ENCODE assay signal across 17 cellular contexts in genomic region chr10:35916791-35917190, GRCh38.
A peak's percentile ranks its signal among the peaks of the same experiment; 100 is the strongest.
DNase-seq lines count a peak whose midpoint lies in the region; ATAC-seq and TF ChIP-seq lines count a peak whose summit lies in the region.
"Had no signal": no experiment of that assay in that cellular context is flagged by ENCODE, and none has a peak within 500 bp of the region (broad histone marks: within the 10 kb centered on the region; RNA-seq: fewer than 3 reads in every experiment).

No MANE protein-coding gene starts in this region.

- POLR2A ChIA-PET in Caco-2 (lab: Charles Lee) = no interaction called here

- no peaks in the 10 kb centered on the region for H3K36me3 ChIP-seq in cardiac muscle cell
- H3K36me3 ChIP-seq in upper lobe of right lung = no peaks in the 10 kb centered on the region
- no peaks in the 10 kb centered on the region for H3K36me3 ChIP-seq in esophagus squamous epithelium
- H3K36me3 ChIP-seq in Caco-2 (ENCODE audit: control insufficient read depth, insufficient read depth, low read length) = no peaks in the 10 kb centered on the region
- H3K36me3 ChIP-seq: colonic mucosa, spleen had no signal

- no peak overlapping the region for H3K4me3 ChIP-seq in cardiac muscle cell
- H3K4me3 ChIP-seq in upper lobe of right lung = no peak overlapping the region
- H3K4me3 ChIP-seq in esophagus squamous epithelium = no peak overlapping the region
- H3K4me3 ChIP-seq in Caco-2 (ENCODE audit: low read depth, low read length) = no peak overlapping the region
- H3K4me3 ChIP-seq: colonic mucosa, spleen had no signal

- no peak overlapping the region for H3K4me3 Mint-ChIP-seq in Caco-2 (ENCODE audit: unreplicated experiment)
- H3K4me3 Mint-ChIP-seq: CD8-positive, alpha-beta memory T cell had no signal

- peak; percentile 51 for TF ChIP-seq CTCF in cardiac muscle cell (IDR thresholded peaks at IDR 0.05; ENCODE audit: low read depth, low read length)
- TF ChIP-seq CTCF in upper lobe of right lung (IDR thresholded peaks at IDR 0.05) = no peak
- TF ChIP-seq CTCF in esophagus squamous epithelium (IDR thresholded peaks at IDR 0.05) = no peak
- TF ChIP-seq CTCF in Caco-2 (IDR thresholded peaks at IDR 0.05; ENCODE audit: insufficient read depth in 1 of 2, low read depth in 1 of 2, low read length in 1 of 2, severe bottlenecking in 1 of 2, unreplicated experiment in 1 of 2) = peak in 1 of 2 experiments; percentile 27

- TF ChIP-seq POLR2A in esophagus squamous epithelium (IDR thresholded peaks at IDR 0.05) = no peak

- BruUV-seq in Caco-2 (replicated peaks; lab: Mats Ljungman, UMichigan) = no TSS peak

- DNase-seq in Right ventricle myocardium superior (no peak), cardiac septum (ENCODE audit: low spot score) (no peak), cardiac muscle cell (ENCODE audit: low read depth in 1 of 2, low spot score in 1 of 2) (peak in 1 of 2 donors; percentile 58), upper lobe of right lung (no peak), esophagus squamous epithelium (lab: John Stamatoyannopoulos, UW) (no peak), NCI-H2171 (lab: John Stamatoyannopoulos, UW) (no peak), Caco-2 (no peak)
- DNase-seq: activated CD8-positive, alpha-beta memory T cell treated with anti-CD3 and anti-CD28 coated beads for 24 hours; amniotic stem cell; CD8-positive, alpha-beta memory T cell; colonic mucosa; NCI-H1417; NCI-H226; spleen; stimulated activated naive CD4-positive, alpha-beta T cell had no signal

- H3K27ac Mint-ChIP-seq in Caco-2 (ENCODE audit: unreplicated experiment) = no peak overlapping the region
- H3K27ac Mint-ChIP-seq: CD8-positive, alpha-beta memory T cell had no signal

- intact Hi-C loops in Right ventricle myocardium superior (cut with DNase I) = no loop called here
- intact Hi-C loops in cardiac septum (cut with DNase I) = loop anchor here (10.0 kb wide), 1 partner anchor 272 kb away; the partner anchor contains the start of gene FZD8
- intact Hi-C loops in upper lobe of right lung (cut with DNase I) = no loop called here
- intact Hi-C loops in esophagus squamous epithelium (cut with DNase I) = no loop called here
- intact Hi-C loops in Caco-2 (cut with micrococcal nuclease; ENCODE audit: unreplicated experiment) = loop anchor here (1.0 to 5.0 kb wide), 2 partner anchors 281 to 861 kb away; no protein-coding TSS in a partner anchor

- no peaks in the 10 kb centered on the region for H3K4me1 Mint-ChIP-seq in Caco-2 (ENCODE audit: low read depth, unreplicated experiment)
- H3K4me1 Mint-ChIP-seq: CD8-positive, alpha-beta memory T cell had no signal

- no peaks in the 10 kb centered on the region for H3K36me3 Mint-ChIP-seq in Caco-2 (ENCODE audit: insufficient read depth, unreplicated experiment)
- H3K36me3 Mint-ChIP-seq: CD8-positive, alpha-beta memory T cell had no signal

- 87 to 92% methylated on average over 4 of the region's 4 CpGs for WGBS in esophagus squamous epithelium, 2 donors

- no peaks in the 10 kb centered on the region for H3K9me3 Mint-ChIP-seq in Caco-2 (ENCODE audit: unreplicated experiment)

- H3K9me3 ChIP-seq in cardiac muscle cell (ENCODE audit: low read depth) = no peaks in the 10 kb centered on the region
- H3K9me3 ChIP-seq in upper lobe of right lung = no peaks in the 10 kb centered on the region
- H3K9me3 ChIP-seq in esophagus squamous epithelium = no peaks in the 10 kb centered on the region
- no peaks in the 10 kb centered on the region for H3K9me3 ChIP-seq in Caco-2
- H3K9me3 ChIP-seq: colonic mucosa, spleen had no signal

- ATAC-seq in Right ventricle myocardium superior (ENCODE audit: poor library complexity) (peak; percentile 76), SK-N-SH treated with all-trans-retinoic acid at 6 μM for 48 hours (peak; percentile 44; the same call in 1 of the 3 replicates), upper lobe of right lung (peak; percentile 42)

- H3K27me3 ChIP-seq in cardiac muscle cell (no peaks in the 10 kb centered on the region), upper lobe of right lung (no peaks in the 10 kb centered on the region), esophagus squamous epithelium (no peaks in the 10 kb centered on the region), Caco-2 (replicated peaks; ENCODE audit: control insufficient read depth, insufficient read depth, low read length) (no peaks in the 10 kb centered on the region)
- H3K27me3 ChIP-seq: colonic mucosa, spleen had no signal

- H3K27ac ChIP-seq in cardiac muscle cell (no peak overlapping the region), upper lobe of right lung (no peak overlapping the region), esophagus squamous epithelium (no peak overlapping the region)
- H3K27ac ChIP-seq: colonic mucosa, KMS-11, spleen had no signal

- H3K27me3 Mint-ChIP-seq in Caco-2 (ENCODE audit: insufficient read depth, unreplicated experiment) = peaks cover 14% of the 10 kb centered on the region

- CTCF ChIA-PET in Caco-2 (lab: Charles Lee) = interaction anchor here (0.7 to 1.2 kb wide), 3 partner anchors 14 to 304 kb away, joined by 3 to 9 read pairs (median 3); no protein-coding TSS in a partner anchor

- H3K4me1 ChIP-seq in cardiac muscle cell (ENCODE audit: low read depth) (peaks cover 16% of the 10 kb centered on the region), upper lobe of right lung (peaks cover 10% of the 10 kb centered on the region), esophagus squamous epithelium (peaks cover 0 to 8% (median 0%) of the 10 kb centered on the region in 3 donors), Caco-2 (no peaks in the 10 kb centered on the region)
- H3K4me1 ChIP-seq: colonic mucosa, spleen had no signal

TF ChIP-seq in SK-N-SH treated with all-trans-retinoic acid at 6 μM for 48 hours, 23 proteins besides CTCF, POLR2A, EP300 and RAD21:
- TF ChIP-seq ISL1 (CRISPR knock-in tag; IDR thresholded peaks at IDR 0.05) (no peak), GLIS3 (CRISPR knock-in tag; IDR thresholded peaks at IDR 0.05) (no peak), ZNF70 (CRISPR knock-in tag; IDR thresholded peaks at IDR 0.05) (no peak), TOX (CRISPR knock-in tag; IDR thresholded peaks at IDR 0.05; ENCODE audit: borderline replicate concordance) (no peak), PPARA (CRISPR knock-in tag; IDR thresholded peaks at IDR 0.05; ENCODE audit: borderline replicate concordance) (no peak), OSR1 (CRISPR knock-in tag; IDR thresholded peaks at IDR 0.05) (no peak), ESRRG (CRISPR knock-in tag; IDR thresholded peaks at IDR 0.05) (no peak), TSHZ2 (CRISPR knock-in tag; IDR thresholded peaks at IDR 0.05) (no peak), TCF4 (CRISPR knock-in tag; IDR thresholded peaks at IDR 0.05; ENCODE audit: borderline replicate concordance) (no peak)
- TF ChIP-seq, protein P1, sequence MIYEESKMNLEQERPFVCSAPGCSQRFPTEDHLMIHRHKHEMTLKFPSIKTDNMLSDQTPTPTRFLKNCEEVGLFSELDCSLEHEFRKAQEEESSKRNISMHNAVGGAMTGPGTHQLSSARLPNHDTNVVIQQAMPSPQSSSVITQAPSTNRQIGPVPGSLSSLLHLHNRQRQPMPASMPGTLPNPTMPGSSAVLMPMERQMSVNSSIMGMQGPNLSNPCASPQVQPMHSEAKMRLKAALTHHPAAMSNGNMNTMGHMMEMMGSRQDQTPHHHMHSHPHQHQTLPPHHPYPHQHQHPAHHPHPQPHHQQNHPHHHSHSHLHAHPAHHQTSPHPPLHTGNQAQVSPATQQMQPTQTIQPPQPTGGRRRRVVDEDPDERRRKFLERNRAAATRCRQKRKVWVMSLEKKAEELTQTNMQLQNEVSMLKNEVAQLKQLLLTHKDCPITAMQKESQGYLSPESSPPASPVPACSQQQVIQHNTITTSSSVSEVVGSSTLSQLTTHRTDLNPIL (CRISPR knock-in tag; IDR thresholded peaks at IDR 0.05; ENCODE audit: low read depth) = no peak
- TF ChIP-seq, protein P2, sequence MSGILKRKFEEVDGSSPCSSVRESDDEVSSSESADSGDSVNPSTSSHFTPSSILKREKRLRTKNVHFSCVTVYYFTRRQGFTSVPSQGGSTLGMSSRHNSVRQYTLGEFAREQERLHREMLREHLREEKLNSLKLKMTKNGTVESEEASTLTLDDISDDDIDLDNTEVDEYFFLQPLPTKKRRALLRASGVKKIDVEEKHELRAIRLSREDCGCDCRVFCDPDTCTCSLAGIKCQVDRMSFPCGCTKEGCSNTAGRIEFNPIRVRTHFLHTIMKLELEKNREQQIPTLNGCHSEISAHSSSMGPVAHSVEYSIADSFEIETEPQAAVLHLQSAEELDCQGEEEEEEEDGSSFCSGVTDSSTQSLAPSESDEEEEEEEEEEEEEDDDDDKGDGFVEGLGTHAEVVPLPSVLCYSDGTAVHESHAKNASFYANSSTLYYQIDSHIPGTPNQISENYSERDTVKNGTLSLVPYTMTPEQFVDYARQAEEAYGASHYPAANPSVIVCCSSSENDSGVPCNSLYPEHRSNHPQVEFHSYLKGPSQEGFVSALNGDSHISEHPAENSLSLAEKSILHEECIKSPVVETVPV (CRISPR knock-in tag; IDR thresholded peaks at IDR 0.05) = no peak
TF ChIP-seq in SK-N-SH treated with all-trans-retinoic acid at 6 μM for 48 hours: peak in this region for 0.

Comparison
In these comparisons a context has a peak if more than half of its experiments do, and no peak if none do; other contexts are left out.
1. intact Hi-C loops: an anchor here in cardiac septum (10.0 kb wide) and Caco-2 (1.0 to 5.0 kb wide); none called in Right ventricle myocardium superior, upper lobe of right lung and esophagus squamous epithelium.